ENCODE assay signal across 8 cellular contexts in genomic region chr4:183987529-183987946, GRCh38.
DNase-seq lines count a peak whose midpoint lies in the region; ATAC-seq and TF ChIP-seq lines count a peak whose summit lies in the region.

No MANE protein-coding gene starts in this region.

- H3K4me3 ChIP-seq in hepatocyte, result peak overlapping the region; percentile 23

- ATAC-seq in sciatic nerve, result peak; percentile 93
- ATAC-seq in HG03378 (IDR thresholded peaks at IDR 0.05; ENCODE audit: unreplicated experiment), result no peak
- ATAC-seq in natural killer cell, result no peak
- ATAC-seq in HG03108 (IDR thresholded peaks at IDR 0.05; ENCODE audit: unreplicated experiment), result no peak

- H3K9me3 Mint-ChIP-seq in natural killer cell, result no peaks in the 10 kb centered on the region

- H3K4me1 Mint-ChIP-seq in natural killer cell, result no peaks in the 10 kb centered on the region

- no peak overlapping the region for H3K27ac Mint-ChIP-seq in natural killer cell

- H3K9me2 ChIP-seq in hepatocyte (replicated peaks; ENCODE audit: insufficient read depth), result no peaks in the 10 kb centered on the region

- peak; percentile 37 for DNase-seq in HS-5 (ENCODE audit: low read depth)
- peak; percentile 92 for DNase-seq in amniotic epithelial cell (ENCODE audit: low read depth)
- DNase-seq in hepatocyte (ENCODE audit: low spot score), result peak; percentile 93
- DNase-seq in sciatic nerve (ENCODE audit: low spot score), result peak; percentile 74
- no peak for DNase-seq in NCI-H524 (lab: John Stamatoyannopoulos, UW)
- no peak for DNase-seq in natural killer cell

- WGBS in hepatocyte (ENCODE audit: low lambda C conversion rate, missing lambda C conversion rate), result 20% methylated on average over 22 of the region's 22 CpGs

- intact Hi-C loops in sciatic nerve (cut with DNase I), result no loop called here
- intact Hi-C loops in natural killer cell (cut with micrococcal nuclease), result no loop called here

- peaks cover 18% of the 10 kb centered on the region for H3K4me1 ChIP-seq in hepatocyte (ENCODE audit: insufficient read depth)

- H4K20me1 ChIP-seq in hepatocyte (ENCODE audit: insufficient read depth, poor library complexity, severe bottlenecking), result no peaks in the 10 kb centered on the region

- no peaks in the 10 kb centered on the region for H3K27me3 ChIP-seq in hepatocyte

- peaks cover 10% of the 10 kb centered on the region for H3K79me2 ChIP-seq in hepatocyte

- peaks cover 0 to 4% of the 10 kb centered on the region in 2 donors for H3K27me3 Mint-ChIP-seq in natural killer cell (ENCODE audit: low read depth in 2 of 2)

- no peaks in the 10 kb centered on the region for H3K9me3 ChIP-seq in hepatocyte (ENCODE audit: low read depth)

- no peaks in the 10 kb centered on the region for H3K36me3 Mint-ChIP-seq in natural killer cell

- TF ChIP-seq CTCF in hepatocyte (IDR thresholded peaks at IDR 0.05; ENCODE audit: poor library complexity) (no peak), natural killer cell (IDR thresholded peaks at IDR 0.05) (no peak)

- H3K4me3 Mint-ChIP-seq in natural killer cell, result no peak overlapping the region

- H3K36me3 ChIP-seq in hepatocyte (replicated peaks; ENCODE audit: insufficient read depth, low read depth), result no peaks in the 10 kb centered on the region

- peak overlapping the region; percentile 89 for H3K27ac ChIP-seq in hepatocyte

- H2AFZ ChIP-seq in hepatocyte, result peak overlapping the region; percentile 53

- H3K4me2 ChIP-seq in hepatocyte, result peak overlapping the region; percentile 78

Comparison
In these comparisons a context has a peak if more than half of its experiments do, and no peak if none do; other contexts are left out.
1. DNase-seq: peak in HS-5 (single experiment), amniotic epithelial cell (single experiment), hepatocyte (single experiment) and sciatic nerve (single experiment); none in NCI-H524 (0 of 2) and natural killer cell (single experiment).